10 cellular contexts compared by ENCODE assay signal in genomic region chr5:139817362-139817761, GRCh38. TPM values are rescaled to one million over a fixed set of nuclear protein-coding genes. Genes with fewer than 3 reads are reported as not detected.
DNase-seq lines count a peak whose midpoint lies in the region; ATAC-seq and TF ChIP-seq lines count a peak whose summit lies in the region.
"Had no signal": no experiment of that assay in that cellular context is flagged by ENCODE, and none has a peak within 500 bp of the region (broad histone marks: within the 10 kb centered on the region; RNA-seq: fewer than 3 reads in every experiment).

No MANE protein-coding gene starts in this region.

- H3K36me3 Mint-ChIP-seq in WTC11: no peaks in the 10 kb centered on the region

- H3K27ac Mint-ChIP-seq in WTC11: no peak overlapping the region
- H3K27ac Mint-ChIP-seq: B cell; CD8-positive, alpha-beta memory T cell had no signal

- H3K4me1 Mint-ChIP-seq in WTC11: peaks cover 4% of the 10 kb centered on the region; the same call in 1 of the 2 replicates
- H3K4me1 Mint-ChIP-seq: B cell; CD8-positive, alpha-beta memory T cell had no signal

- ATAC-seq in Right ventricle myocardium inferior (no peak), WTC11 (no peak)

- no peak for TF ChIP-seq CTCF in WTC11 (IDR thresholded peaks at IDR 0.05)

- POLR2A ChIA-PET in WTC11 (lab: Charles Lee): no interaction called here

- H3K27me3 Mint-ChIP-seq in WTC11 (ENCODE audit: low read depth): no peaks in the 10 kb centered on the region; the same call in 1 of the 2 replicates

- peaks cover 7% of the 10 kb centered on the region for H3K9me3 Mint-ChIP-seq in WTC11

- no peak overlapping the region for H3K4me3 Mint-ChIP-seq in WTC11
- H3K4me3 Mint-ChIP-seq: B cell; CD8-positive, alpha-beta memory T cell had no signal

- DNase-seq in cardiac septum (ENCODE audit: low spot score): peak; percentile 59
- no peak for DNase-seq in Right ventricle myocardium inferior (ENCODE audit: missing footprints)
- DNase-seq in WTC11 (ENCODE audit: low spot score): peak; percentile 2
- DNase-seq in posterior vena cava (ENCODE audit: low spot score): peak; percentile 52
- no peak for DNase-seq in DMS79 treated with DMSO at 0.1 percent for 48 hours (lab: John Stamatoyannopoulos, UW)
- no peak for DNase-seq in DMS53 (lab: John Stamatoyannopoulos, UW)
- no peak for DNase-seq in NCI-H1436 treated with DMSO at 0.1 percent for 48 hours (lab: John Stamatoyannopoulos, UW)
- DNase-seq: CD8-positive, alpha-beta memory T cell had no signal

- intact Hi-C loops in cardiac septum (cut with DNase I): no loop called here
- intact Hi-C loops in Right ventricle myocardium inferior (cut with DNase I): no loop called here
- intact Hi-C loops in posterior vena cava (cut with DNase I): no loop called here

- CTCF ChIA-PET in WTC11 (lab: Charles Lee): no interaction called here

TF ChIP-seq in WTC11, 78 proteins besides CTCF, POLR2A, EP300 and RAD21 (continues in another document):
- no peak for TF ChIP-seq ZSCAN18 (CRISPR knock-in tag; IDR thresholded peaks at IDR 0.05)
- TF ChIP-seq NFYB (CRISPR knock-in tag; conservative IDR thresholded peaks at IDR 0.05; ENCODE audit: low read depth): no peak
- TF ChIP-seq CDX4 (CRISPR knock-in tag; IDR thresholded peaks at IDR 0.05; ENCODE audit: borderline replicate concordance): no peak
- TF ChIP-seq, protein P1, sequence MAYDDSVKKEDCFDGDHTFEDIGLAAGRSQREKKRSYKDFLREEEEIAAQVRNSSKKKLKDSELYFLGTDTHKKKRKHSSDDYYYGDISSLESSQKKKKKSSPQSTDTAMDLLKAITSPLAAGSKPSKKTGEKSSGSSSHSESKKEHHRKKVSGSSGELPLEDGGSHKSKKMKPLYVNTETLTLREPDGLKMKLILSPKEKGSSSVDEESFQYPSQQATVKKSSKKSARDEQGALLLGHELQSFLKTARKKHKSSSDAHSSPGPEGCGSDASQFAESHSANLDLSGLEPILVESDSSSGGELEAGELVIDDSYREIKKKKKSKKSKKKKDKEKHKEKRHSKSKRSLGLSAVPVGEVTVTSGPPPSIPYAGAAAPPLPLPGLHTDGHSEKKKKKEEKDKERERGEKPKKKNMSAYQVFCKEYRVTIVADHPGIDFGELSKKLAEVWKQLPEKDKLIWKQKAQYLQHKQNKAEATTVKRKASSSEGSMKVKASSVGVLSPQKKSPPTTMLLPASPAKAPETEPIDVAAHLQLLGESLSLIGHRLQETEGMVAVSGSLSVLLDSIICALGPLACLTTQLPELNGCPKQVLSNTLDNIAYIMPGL (CRISPR knock-in tag; IDR thresholded peaks at IDR 0.05): no peak
- TF ChIP-seq ESRRA (CRISPR knock-in tag; IDR thresholded peaks at IDR 0.05; ENCODE audit: borderline replicate concordance): no peak
- TF ChIP-seq, protein P2, sequence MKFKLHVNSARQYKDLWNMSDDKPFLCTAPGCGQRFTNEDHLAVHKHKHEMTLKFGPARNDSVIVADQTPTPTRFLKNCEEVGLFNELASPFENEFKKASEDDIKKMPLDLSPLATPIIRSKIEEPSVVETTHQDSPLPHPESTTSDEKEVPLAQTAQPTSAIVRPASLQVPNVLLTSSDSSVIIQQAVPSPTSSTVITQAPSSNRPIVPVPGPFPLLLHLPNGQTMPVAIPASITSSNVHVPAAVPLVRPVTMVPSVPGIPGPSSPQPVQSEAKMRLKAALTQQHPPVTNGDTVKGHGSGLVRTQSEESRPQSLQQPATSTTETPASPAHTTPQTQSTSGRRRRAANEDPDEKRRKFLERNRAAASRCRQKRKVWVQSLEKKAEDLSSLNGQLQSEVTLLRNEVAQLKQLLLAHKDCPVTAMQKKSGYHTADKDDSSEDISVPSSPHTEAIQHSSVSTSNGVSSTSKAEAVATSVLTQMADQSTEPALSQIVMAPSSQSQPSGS (CRISPR knock-in tag; IDR thresholded peaks at IDR 0.05; ENCODE audit: borderline replicate concordance, low read depth): no peak
- TF ChIP-seq, protein P3, sequence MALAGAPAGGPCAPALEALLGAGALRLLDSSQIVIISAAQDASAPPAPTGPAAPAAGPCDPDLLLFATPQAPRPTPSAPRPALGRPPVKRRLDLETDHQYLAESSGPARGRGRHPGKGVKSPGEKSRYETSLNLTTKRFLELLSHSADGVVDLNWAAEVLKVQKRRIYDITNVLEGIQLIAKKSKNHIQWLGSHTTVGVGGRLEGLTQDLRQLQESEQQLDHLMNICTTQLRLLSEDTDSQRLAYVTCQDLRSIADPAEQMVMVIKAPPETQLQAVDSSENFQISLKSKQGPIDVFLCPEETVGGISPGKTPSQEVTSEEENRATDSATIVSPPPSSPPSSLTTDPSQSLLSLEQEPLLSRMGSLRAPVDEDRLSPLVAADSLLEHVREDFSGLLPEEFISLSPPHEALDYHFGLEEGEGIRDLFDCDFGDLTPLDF (CRISPR knock-in tag; IDR thresholded peaks at IDR 0.05): no peak
- no peak for TF ChIP-seq E2F5 (CRISPR knock-in tag; IDR thresholded peaks at IDR 0.05)
- TF ChIP-seq ZBTB43 (CRISPR knock-in tag; IDR thresholded peaks at IDR 0.05): no peak
- no peak for TF ChIP-seq ZNF425 (CRISPR knock-in tag; conservative IDR thresholded peaks at IDR 0.05)
- TF ChIP-seq ZNF671 (CRISPR knock-in tag; IDR thresholded peaks at IDR 0.05): no peak
- TF ChIP-seq ZNF263 (CRISPR knock-in tag; IDR thresholded peaks at IDR 0.05; ENCODE audit: low read depth): no peak
- TF ChIP-seq, protein P4, sequence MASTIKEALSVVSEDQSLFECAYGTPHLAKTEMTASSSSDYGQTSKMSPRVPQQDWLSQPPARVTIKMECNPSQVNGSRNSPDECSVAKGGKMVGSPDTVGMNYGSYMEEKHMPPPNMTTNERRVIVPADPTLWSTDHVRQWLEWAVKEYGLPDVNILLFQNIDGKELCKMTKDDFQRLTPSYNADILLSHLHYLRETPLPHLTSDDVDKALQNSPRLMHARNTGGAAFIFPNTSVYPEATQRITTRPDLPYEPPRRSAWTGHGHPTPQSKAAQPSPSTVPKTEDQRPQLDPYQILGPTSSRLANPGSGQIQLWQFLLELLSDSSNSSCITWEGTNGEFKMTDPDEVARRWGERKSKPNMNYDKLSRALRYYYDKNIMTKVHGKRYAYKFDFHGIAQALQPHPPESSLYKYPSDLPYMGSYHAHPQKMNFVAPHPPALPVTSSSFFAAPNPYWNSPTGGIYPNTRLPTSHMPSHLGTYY (CRISPR knock-in tag; IDR thresholded peaks at IDR 0.05): no peak
- no peak for TF ChIP-seq GTF2I (CRISPR knock-in tag; conservative IDR thresholded peaks at IDR 0.05)
- TF ChIP-seq GABPB1 (CRISPR knock-in tag; IDR thresholded peaks at IDR 0.05): no peak
- TF ChIP-seq ATF1 (CRISPR knock-in tag; IDR thresholded peaks at IDR 0.05): no peak
- no peak for TF ChIP-seq FOXP1 (CRISPR knock-in tag; IDR thresholded peaks at IDR 0.05; ENCODE audit: borderline replicate concordance)

RNA-seq across cellular contexts. Expression of gene PSD2, which starts 21.8 kb away (rescaled TPM):
- total RNA-seq in cardiac septum (0.08 TPM), Right ventricle myocardium inferior (not detected), WTC11 (2021) (0.55 to 0.57 TPM (median 0.57 TPM) in 3 replicates), posterior vena cava (under 1 TPM; 0.14 TPM)
- total RNA-seq: CD8-positive, alpha-beta memory T cell; HT-29 had no signal

Comparison
In these comparisons a context has a peak if more than half of its experiments do, and no peak if none do; other contexts are left out.
1. DNase-seq: peak in cardiac septum (single experiment), WTC11 (single experiment) and posterior vena cava (single experiment); none in Right ventricle myocardium inferior (single experiment), DMS79 treated with DMSO at 0.1 percent for 48 hours (single experiment), DMS53 (single experiment) and NCI-H1436 treated with DMSO at 0.1 percent for 48 hours (single experiment).